ENCODE assay signal across 8 cellular contexts in the genomic region with DNA sequence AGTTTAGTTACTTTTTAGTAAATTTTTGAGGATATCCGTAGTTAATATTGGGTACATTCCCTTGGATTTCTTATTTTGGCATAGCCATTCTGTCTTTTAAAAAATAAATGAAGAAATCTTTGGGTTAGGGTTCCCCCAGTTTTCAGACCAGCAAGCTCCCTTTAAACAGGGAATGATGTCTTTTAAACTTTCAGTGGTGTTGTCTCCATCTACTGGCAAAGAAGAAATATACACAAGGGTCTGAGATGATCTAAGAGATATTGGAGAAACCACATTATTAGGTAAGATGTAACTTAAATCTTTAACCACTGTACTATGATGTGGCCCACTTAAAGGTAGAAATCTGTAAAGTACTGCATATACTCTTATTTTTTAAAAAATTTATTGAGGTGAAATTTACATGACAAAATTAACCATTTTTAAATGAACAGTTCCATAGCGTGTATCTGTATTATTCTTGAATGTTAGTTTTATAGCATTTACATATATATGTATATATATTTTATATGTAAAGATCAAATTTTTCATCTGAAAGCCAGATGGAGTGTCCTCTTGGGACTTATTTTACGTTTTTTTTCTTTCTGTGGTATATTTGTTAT. TPM values are rescaled to one million over a fixed set of nuclear protein-coding genes. Genes with fewer than 3 reads are reported as not detected.
DNase-seq lines count a peak whose midpoint lies in the region; ATAC-seq and TF ChIP-seq lines count a peak whose summit lies in the region.

No MANE protein-coding gene starts in this region.

- H3K36me3 ChIP-seq in A673 (ENCODE audit: insufficient read depth, low read length, poor library complexity, severe bottlenecking), result peaks cover 56% of the 10 kb centered on the region
- no peaks in the 10 kb centered on the region for H3K36me3 ChIP-seq in breast epithelium
- H3K36me3 ChIP-seq in right lobe of liver, result peaks cover 0 to 17% (median 7%) of the 10 kb centered on the region in 4 donors

- peaks cover 13% of the 10 kb centered on the region for H3K36me3 Mint-ChIP-seq in activated naive CD4-positive, alpha-beta T cell treated with anti-CD3 and anti-CD28 coated beads for 36 hours (ENCODE audit: low read depth)

- no peak overlapping the region for H3K4me3 Mint-ChIP-seq in activated naive CD4-positive, alpha-beta T cell treated with anti-CD3 and anti-CD28 coated beads for 36 hours

- H3K4me3 ChIP-seq in A673 (ENCODE audit: low read depth, low read length, poor library complexity, severe bottlenecking), result no peak overlapping the region
- H3K4me3 ChIP-seq in breast epithelium, result no peak overlapping the region
- H3K4me3 ChIP-seq in right lobe of liver, result no peak overlapping the region

- CTCF ChIA-PET in A673 (lab: Charles Lee), result interaction anchor here (0.6 to 1.0 kb wide), 9 partner anchors 20 to 641 kb away, joined by 3 to 15 read pairs (median 5); partner anchors contain the start of genes CTDSPL2 and EIF3J
- CTCF ChIA-PET in activated naive CD4-positive, alpha-beta T cell treated with anti-CD3 and anti-CD28 coated beads for 36 hours (lab: Charles Lee), result interaction anchor here (0.5 to 1.9 kb wide), 17 partner anchors 12 to 996 kb away, joined by 3 to 15 read pairs (median 5); partner anchors contain the start of gene CTDSPL2

- no peak overlapping the region for H3K27ac Mint-ChIP-seq in activated naive CD4-positive, alpha-beta T cell treated with anti-CD3 and anti-CD28 coated beads for 36 hours

- DNase-seq in A673 (ENCODE audit: low spot score) (peak; percentile 58), GM10266 (ENCODE audit: extremely low spot score) (peak; percentile 34), NCI-H748 (lab: John Stamatoyannopoulos, UW; ENCODE audit: unreplicated experiment) (peak; percentile 8), breast epithelium (ENCODE audit: low spot score in 2 of 2) (no peak), right lobe of liver (no peak)
- no peak for DNase-seq in activated naive CD4-positive, alpha-beta T cell treated with anti-CD3 and anti-CD28 coated beads for 36 hours

- 67% methylated on average over 3 of the region's 3 CpGs for WGBS in right lobe of liver (ENCODE audit: insufficient coverage, low coverage, low lambda C conversion rate, missing lambda C conversion rate)

- H3K9me3 ChIP-seq in A673 (ENCODE audit: low read depth, low read length, poor library complexity, severe bottlenecking) (no peaks in the 10 kb centered on the region), breast epithelium (no peaks in the 10 kb centered on the region), right lobe of liver (no peaks in the 10 kb centered on the region)

- TF ChIP-seq POLR2A in breast epithelium (IDR thresholded peaks at IDR 0.05), result no peak
- TF ChIP-seq POLR2A in right lobe of liver (IDR thresholded peaks at IDR 0.05), result no peak

- TF ChIP-seq CTCF in A673 (conservative IDR thresholded peaks at IDR 0.05; ENCODE audit: low read depth, low read length), result peak; percentile 68
- TF ChIP-seq CTCF in GM10266 (IDR thresholded peaks at IDR 0.05; ENCODE audit: control insufficient read depth, insufficient read depth, low read depth, missing control alignments), result peak; percentile 54
- TF ChIP-seq CTCF in breast epithelium (IDR thresholded peaks at IDR 0.05), result peak in 2 of 3 donors; percentile 37 to 43
- TF ChIP-seq CTCF in right lobe of liver (IDR thresholded peaks at IDR 0.05), result peak; percentile 43 to 58 (median 54)

- H3K27me3 Mint-ChIP-seq in activated naive CD4-positive, alpha-beta T cell treated with anti-CD3 and anti-CD28 coated beads for 36 hours (ENCODE audit: low read depth), result no peaks in the 10 kb centered on the region

- H3K27ac ChIP-seq in A673 (ENCODE audit: low read depth, low read length, poor library complexity, severe bottlenecking) (no peak overlapping the region), breast epithelium (no peak overlapping the region), right lobe of liver (no peak overlapping the region)

- H3K27me3 ChIP-seq in A673 (replicated peaks; ENCODE audit: insufficient read depth, low read depth, low read length, poor library complexity) (no peaks in the 10 kb centered on the region), breast epithelium (no peaks in the 10 kb centered on the region), right lobe of liver (no peaks in the 10 kb centered on the region)

- ATAC-seq in right lobe of liver, result peak; percentile 63 to 74 (median 64)
- ATAC-seq in HG03139 (IDR thresholded peaks at IDR 0.05; ENCODE audit: unreplicated experiment), result no peak
- ATAC-seq in HG03108 (IDR thresholded peaks at IDR 0.05; ENCODE audit: unreplicated experiment), result no peak

- no peaks in the 10 kb centered on the region for H3K9me3 Mint-ChIP-seq in activated naive CD4-positive, alpha-beta T cell treated with anti-CD3 and anti-CD28 coated beads for 36 hours

- peaks cover 18% of the 10 kb centered on the region for H3K4me1 Mint-ChIP-seq in activated naive CD4-positive, alpha-beta T cell treated with anti-CD3 and anti-CD28 coated beads for 36 hours (ENCODE audit: low read depth)

- POLR2A ChIA-PET in A673 (lab: Charles Lee; ENCODE audit: low non-redundant PET), result no interaction called here

- BruUV-seq in A673 (replicated peaks; lab: Mats Ljungman, UMichigan), result no TSS peak

- H3K4me1 ChIP-seq in A673 (ENCODE audit: insufficient read depth, low read length, poor library complexity, severe bottlenecking) (peaks cover 4% of the 10 kb centered on the region), breast epithelium (no peaks in the 10 kb centered on the region), right lobe of liver (no peaks in the 10 kb centered on the region)

- intact Hi-C loops in A673 (cut with micrococcal nuclease; ENCODE audit: unreplicated experiment), result loop anchor here (5.0 kb wide), 2 partner anchors 205 to 280 kb away; no protein-coding TSS in a partner anchor
- intact Hi-C loops in breast epithelium (cut with DNase I; ENCODE audit: low total_unique reads), result no loop called here
- intact Hi-C loops in right lobe of liver (cut with DNase I), result no loop called here
- intact Hi-C loops in activated naive CD4-positive, alpha-beta T cell treated with anti-CD3 and anti-CD28 coated beads for 36 hours (cut with micrococcal nuclease), result loop anchor here (1.0 kb wide), 2 partner anchors 75 to 283 kb away; partner anchors contain the start of gene CTDSPL2

RNA-seq across cellular contexts. Expression of gene EIF3J, which starts 35.1 kb away (rescaled TPM):
- total RNA-seq in A673 (2021) (176 and 208 TPM in 2 replicates), breast epithelium (10 to 100 TPM; 46.6 to 82.0 (median 68.2) TPM), right lobe of liver (10 to 100 TPM; 30.1 to 59.8 (median 45.9) TPM)
- 10 to 100 TPM; 75.8 to 77.9 TPM for total RNA-seq in activated naive CD4-positive, alpha-beta T cell treated with anti-CD3 and anti-CD28 coated beads for 36 hours

Comparison
In these comparisons a context has a peak if more than half of its experiments do, and no peak if none do; other contexts are left out.
1. DNase-seq: peak in A673 (single experiment), GM10266 (single experiment) and NCI-H748 (single experiment); none in breast epithelium (0 of 2), right lobe of liver (0 of 3) and activated naive CD4-positive, alpha-beta T cell treated with anti-CD3 and anti-CD28 coated beads for 36 hours (single experiment).
2. ATAC-seq: peak in right lobe of liver (4 of 4); none in HG03139 (single experiment) and HG03108 (single experiment).
3. intact Hi-C loops: an anchor here in A673 (5.0 kb wide) and activated naive CD4-positive, alpha-beta T cell treated with anti-CD3 and anti-CD28 coated beads for 36 hours (1.0 kb wide); none called in breast epithelium and right lobe of liver.
4. Peak in every context shown above with its lines, with median percentiles within 50 percentile points of each other: CTCF ChIP-seq.